ENCODE assay signal across 1 cellular context in the genomic region with DNA sequence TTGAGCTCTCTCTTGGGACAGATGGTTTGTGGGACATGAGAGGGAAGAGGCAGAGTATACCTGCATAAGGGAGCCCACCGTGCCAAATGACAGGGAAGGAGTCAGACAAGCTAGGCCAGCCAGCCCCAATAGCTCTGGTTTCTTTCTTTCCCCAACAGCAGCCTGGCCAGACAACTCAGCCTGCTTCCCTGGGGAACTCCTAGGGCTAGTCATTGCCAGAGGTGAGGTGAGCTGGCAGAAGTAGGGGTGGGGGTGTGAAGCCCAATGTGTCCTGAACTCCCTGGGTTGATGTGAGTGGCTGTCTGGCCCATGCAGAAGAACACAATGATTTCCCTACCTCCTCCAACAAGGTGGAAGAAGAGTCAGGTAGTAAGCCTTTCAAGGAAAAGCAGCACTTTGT.
TF ChIP-seq lines count a peak whose summit lies in the region.

No MANE protein-coding gene starts in this region.

TF ChIP-seq in K562, 482 proteins besides CTCF, POLR2A, EP300 and RAD21 (continued from another document):
- TF ChIP-seq, protein P1, sequence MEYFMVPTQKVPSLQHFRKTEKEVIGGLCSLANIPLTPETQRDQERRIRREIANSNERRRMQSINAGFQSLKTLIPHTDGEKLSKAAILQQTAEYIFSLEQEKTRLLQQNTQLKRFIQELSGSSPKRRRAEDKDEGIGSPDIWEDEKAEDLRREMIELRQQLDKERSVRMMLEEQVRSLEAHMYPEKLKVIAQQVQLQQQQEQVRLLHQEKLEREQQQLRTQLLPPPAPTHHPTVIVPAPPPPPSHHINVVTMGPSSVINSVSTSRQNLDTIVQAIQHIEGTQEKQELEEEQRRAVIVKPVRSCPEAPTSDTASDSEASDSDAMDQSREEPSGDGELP (CRISPR knock-in tag; IDR thresholded peaks at IDR 0.05; ENCODE audit: borderline replicate concordance) = no peak
- TF ChIP-seq ID3 (CRISPR knock-in tag; IDR thresholded peaks at IDR 0.05) (no peak), ID3 (tag; IDR thresholded peaks at IDR 0.05) (no peak), STAG1 (CRISPR knock-in tag; IDR thresholded peaks at IDR 0.05; ENCODE audit: borderline replicate concordance) (no peak), HNRNPUL1 (IDR thresholded peaks at IDR 0.05; ENCODE audit: low read length) (no peak), ZBTB17 (CRISPR knock-in tag; IDR thresholded peaks at IDR 0.05) (no peak)
